Comparison of ENCODE assay signal across 14 cellular contexts in the genomic region with DNA sequence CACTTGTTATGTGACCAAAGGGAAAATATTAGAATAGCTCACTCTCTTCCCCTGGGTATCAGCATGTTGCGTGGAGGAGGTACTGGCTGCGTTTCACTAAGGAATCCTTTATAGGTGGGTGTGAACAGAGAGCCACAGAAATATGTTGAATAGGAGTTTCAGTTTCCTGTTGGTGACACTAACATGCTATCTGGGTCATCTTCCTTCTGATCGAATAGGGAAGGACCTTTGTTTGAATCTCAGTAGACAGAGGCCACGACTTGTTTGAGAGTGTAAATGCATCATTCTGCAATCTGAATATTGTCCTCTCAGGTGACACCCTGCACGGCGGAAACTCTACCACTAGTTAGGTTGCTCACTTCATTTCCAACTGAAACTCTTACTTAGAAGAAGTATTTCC.
DNase-seq lines count a peak whose midpoint lies in the region; ATAC-seq, FAIRE-seq and TF ChIP-seq lines count a peak whose summit lies in the region.
"Had no signal": no experiment of that assay in that cellular context is flagged by ENCODE, and none has a peak within 500 bp of the region (broad histone marks: within the 10 kb centered on the region; RNA-seq: fewer than 3 reads in every experiment).

No MANE protein-coding gene starts in this region.

- FAIRE-seq in GM18507 (lab: Jason Lieb, UNC): peak; percentile 83

- no peaks in the 10 kb centered on the region for H3K36me3 ChIP-seq in tibial nerve
- H3K36me3 ChIP-seq: brain microvascular endothelial cell, sigmoid colon had no signal

- intact Hi-C loops in activated T-helper 1 cell treated with anti-CD3 and anti-CD28 coated beads, Interleukin-12 subunit alpha, Interleukin-12 subunit beta, Interleukin-2, Interleukin-4 antibody, amounts not matched to agents 30 ng/mL and 10 ng/mL and 1 ng/mL, durations not matched to agents 14 hours and 24 hours and 36 hours (cut with micrococcal nuclease): loop anchor here (2.0 to 10.0 kb wide), 2 partner anchors 70 to 220 kb away; no protein-coding TSS in a partner anchor
- intact Hi-C loops in CD14-positive monocyte (cut with micrococcal nuclease): no loop called here

- H3K4me3 ChIP-seq in tibial nerve: no peak overlapping the region
- H3K4me3 ChIP-seq: sigmoid colon had no signal

- TF ChIP-seq CTCF in CD14-positive monocyte (IDR thresholded peaks at IDR 0.05) (no peak), tibial nerve (IDR thresholded peaks at IDR 0.05) (no peak)

- H3K27me3 ChIP-seq in tibial nerve: no peaks in the 10 kb centered on the region
- H3K27me3 ChIP-seq: brain microvascular endothelial cell, sigmoid colon had no signal

- peaks cover 37% of the 10 kb centered on the region for H3K36me3 Mint-ChIP-seq in activated T-helper 1 cell treated with anti-CD3 and anti-CD28 coated beads, Interleukin-12 subunit alpha, Interleukin-12 subunit beta, Interleukin-2, Interleukin-4 antibody, amounts not matched to agents 30 ng/mL and 10 ng/mL and 1 ng/mL, durations not matched to agents 14 hours and 24 hours and 36 hours (ENCODE audit: low read depth)
- H3K36me3 Mint-ChIP-seq in CD14-positive monocyte: no peaks in the 10 kb centered on the region
- H3K36me3 Mint-ChIP-seq: stimulated activated naive B cell treated with anti-CD40 and anti-IgM and Interleukin-4, amounts not matched to agents 10 μg/mL and 1 μg/mL and 100 μg/mL, for 72 hours had no signal

- peak; percentile 82 for ATAC-seq in GM19452 (IDR thresholded peaks at IDR 0.05; ENCODE audit: unreplicated experiment)
- peak; percentile 50 for ATAC-seq in HG03025 (IDR thresholded peaks at IDR 0.05; ENCODE audit: low FRiP score, unreplicated experiment)
- ATAC-seq: stimulated activated naive B cell treated with anti-CD40 and anti-IgM and Interleukin-4, amounts not matched to agents 10 μg/mL and 1 μg/mL and 100 μg/mL, for 72 hours; WTC11 had no signal

- no peaks in the 10 kb centered on the region for H3K9me3 ChIP-seq in tibial nerve
- H3K9me3 ChIP-seq: sigmoid colon had no signal

- no peaks in the 10 kb centered on the region for H3K27me3 Mint-ChIP-seq in activated T-helper 1 cell treated with anti-CD3 and anti-CD28 coated beads, Interleukin-12 subunit alpha, Interleukin-12 subunit beta, Interleukin-2, Interleukin-4 antibody, amounts not matched to agents 30 ng/mL and 10 ng/mL and 1 ng/mL, durations not matched to agents 14 hours and 24 hours and 36 hours (ENCODE audit: insufficient read depth)
- H3K27me3 Mint-ChIP-seq in CD14-positive monocyte (ENCODE audit: low read depth in 3 of 3): no peaks in the 10 kb centered on the region
- H3K27me3 Mint-ChIP-seq: stimulated activated naive B cell treated with anti-CD40 and anti-IgM and Interleukin-4, amounts not matched to agents 10 μg/mL and 1 μg/mL and 100 μg/mL, for 72 hours had no signal

- H3K4me3 Mint-ChIP-seq in activated T-helper 1 cell treated with anti-CD3 and anti-CD28 coated beads, Interleukin-12 subunit alpha, Interleukin-12 subunit beta, Interleukin-2, Interleukin-4 antibody, amounts not matched to agents 30 ng/mL and 10 ng/mL and 1 ng/mL, durations not matched to agents 14 hours and 24 hours and 36 hours: peak overlapping the region; percentile 6
- H3K4me3 Mint-ChIP-seq in CD14-positive monocyte: no peak overlapping the region
- H3K4me3 Mint-ChIP-seq: stimulated activated naive B cell treated with anti-CD40 and anti-IgM and Interleukin-4, amounts not matched to agents 10 μg/mL and 1 μg/mL and 100 μg/mL, for 72 hours; WTC11 had no signal

- DNase-seq in GM18507 (ENCODE audit: extremely low spot score, insufficient read length, low read depth) (no peak), CD14-positive monocyte (ENCODE audit: low spot score) (no peak), tibial nerve (ENCODE audit: low spot score in 2 of 2) (no peak), GM19238 (ENCODE audit: insufficient read length, low spot score) (no peak), HUDEP-2 (lab: John Stamatoyannopoulos, UW; ENCODE audit: unreplicated experiment in 76 of 76) (no peak)
- no peak for DNase-seq in activated T-helper 1 cell treated with anti-CD3 and anti-CD28 coated beads, Interleukin-12 subunit alpha, Interleukin-12 subunit beta, Interleukin-2, Interleukin-4 antibody, amounts not matched to agents 30 ng/mL and 10 ng/mL and 1 ng/mL, durations not matched to agents 14 hours and 24 hours and 36 hours (ENCODE audit: low spot score)
- DNase-seq: brain microvascular endothelial cell; DMS153; mammary epithelial cell; sigmoid colon; stimulated activated naive B cell treated with anti-CD40 and anti-IgM and Interleukin-4, amounts not matched to agents 10 μg/mL and 1 μg/mL and 100 μg/mL, for 72 hours had no signal

- peaks cover 53% of the 10 kb centered on the region for H3K4me1 Mint-ChIP-seq in activated T-helper 1 cell treated with anti-CD3 and anti-CD28 coated beads, Interleukin-12 subunit alpha, Interleukin-12 subunit beta, Interleukin-2, Interleukin-4 antibody, amounts not matched to agents 30 ng/mL and 10 ng/mL and 1 ng/mL, durations not matched to agents 14 hours and 24 hours and 36 hours (ENCODE audit: low read depth)
- H3K4me1 Mint-ChIP-seq in CD14-positive monocyte: peaks cover 12% of the 10 kb centered on the region
- H3K4me1 Mint-ChIP-seq: stimulated activated naive B cell treated with anti-CD40 and anti-IgM and Interleukin-4, amounts not matched to agents 10 μg/mL and 1 μg/mL and 100 μg/mL, for 72 hours had no signal

- no peaks in the 10 kb centered on the region for H3K9me3 Mint-ChIP-seq in activated T-helper 1 cell treated with anti-CD3 and anti-CD28 coated beads, Interleukin-12 subunit alpha, Interleukin-12 subunit beta, Interleukin-2, Interleukin-4 antibody, amounts not matched to agents 30 ng/mL and 10 ng/mL and 1 ng/mL, durations not matched to agents 14 hours and 24 hours and 36 hours
- H3K9me3 Mint-ChIP-seq in CD14-positive monocyte: peaks cover 0 to 3% (median 2%) of the 10 kb centered on the region in 7 donors
- H3K9me3 Mint-ChIP-seq: stimulated activated naive B cell treated with anti-CD40 and anti-IgM and Interleukin-4, amounts not matched to agents 10 μg/mL and 1 μg/mL and 100 μg/mL, for 72 hours; WTC11 had no signal

- peak overlapping the region; percentile 76 for H3K27ac Mint-ChIP-seq in activated T-helper 1 cell treated with anti-CD3 and anti-CD28 coated beads, Interleukin-12 subunit alpha, Interleukin-12 subunit beta, Interleukin-2, Interleukin-4 antibody, amounts not matched to agents 30 ng/mL and 10 ng/mL and 1 ng/mL, durations not matched to agents 14 hours and 24 hours and 36 hours
- H3K27ac Mint-ChIP-seq in CD14-positive monocyte: no peak overlapping the region
- H3K27ac Mint-ChIP-seq: stimulated activated naive B cell treated with anti-CD40 and anti-IgM and Interleukin-4, amounts not matched to agents 10 μg/mL and 1 μg/mL and 100 μg/mL, for 72 hours; WTC11 had no signal

- no peak overlapping the region for H3K27ac ChIP-seq in tibial nerve
- H3K27ac ChIP-seq: brain microvascular endothelial cell, sigmoid colon had no signal

- H3K4me1 ChIP-seq in tibial nerve: peaks cover 0 to 21% (median 0%) of the 10 kb centered on the region in 4 donors

- TF ChIP-seq POLR2A in tibial nerve (IDR thresholded peaks at IDR 0.05): no peak

- TF ChIP-seq EP300 in tibial nerve (IDR thresholded peaks at IDR 0.05): no peak

- 62 to 65% methylated on average over 6 of the region's 6 CpGs for WGBS in tibial nerve, 2 donors
